ENCODE assay signal across 26 cellular contexts in genomic region chr17:35784895-35785294, GRCh38. TPM values are rescaled to one million over a fixed set of nuclear protein-coding genes. Genes with fewer than 3 reads are reported as not detected.
DNase-seq lines count a peak whose midpoint lies in the region; ATAC-seq and TF ChIP-seq lines count a peak whose summit lies in the region.
"Had no signal": no experiment of that assay in that cellular context is flagged by ENCODE, and none has a peak within 500 bp of the region (broad histone marks: within the 10 kb centered on the region; RNA-seq: fewer than 3 reads in every experiment).

No MANE protein-coding gene starts in this region.

- H3K27me3 ChIP-seq in foreskin keratinocyte, result no peaks in the 10 kb centered on the region
- H3K27me3 ChIP-seq in sigmoid colon, result no peaks in the 10 kb centered on the region
- H3K27me3 ChIP-seq: ascending aorta had no signal

- peak; percentile 82 for ATAC-seq in foreskin keratinocyte
- ATAC-seq: activated CD4-positive, CD25-positive, alpha-beta regulatory T cell treated with anti-CD3 and anti-CD28 coated beads, Interleukin-2, amount 50 U/mL, for 24 hours; left ventricle myocardium superior; SK-N-SH treated with all-trans-retinoic acid at 6 μM for 48 hours had no signal

- H3K27ac Mint-ChIP-seq in activated T-cell treated with anti-CD3 and anti-CD28 coated beads, Interleukin-2, amount 50 U/mL, for 24 hours, result no peak overlapping the region
- H3K27ac Mint-ChIP-seq: IgD-negative memory B cell had no signal

- no peak overlapping the region for H3K4me3 Mint-ChIP-seq in activated T-cell treated with anti-CD3 and anti-CD28 coated beads, Interleukin-2, amount 50 U/mL, for 24 hours
- H3K4me3 Mint-ChIP-seq: IgD-negative memory B cell had no signal

- TF ChIP-seq POLR2A in sigmoid colon (IDR thresholded peaks at IDR 0.05), result no peak

- intact Hi-C loops in sigmoid colon (cut with DNase I), result no loop called here

- no peaks in the 10 kb centered on the region for H3K9me3 ChIP-seq in sigmoid colon
- H3K9me3 ChIP-seq: ascending aorta, Caco-2 had no signal

- no peaks in the 10 kb centered on the region for H3K27me3 Mint-ChIP-seq in activated T-cell treated with anti-CD3 and anti-CD28 coated beads, Interleukin-2, amount 50 U/mL, for 24 hours

- peaks cover 43% of the 10 kb centered on the region for H3K4me1 ChIP-seq in foreskin keratinocyte
- H3K4me1 ChIP-seq in sigmoid colon, result peaks cover 0 to 75% (median 65%) of the 10 kb centered on the region in 4 donors
- H3K4me1 ChIP-seq: Caco-2 had no signal

- TF ChIP-seq CTCF in foreskin keratinocyte (conservative IDR thresholded peaks at IDR 0.05), result no peak
- no peak for TF ChIP-seq CTCF in sigmoid colon (IDR thresholded peaks at IDR 0.05)

- H3K27ac ChIP-seq in foreskin keratinocyte (peak overlapping the region; percentile 86), sigmoid colon (peak overlapping the region; percentile 7 to 85 (median 82))
- H3K27ac ChIP-seq: 22Rv1 had no signal

- TF ChIP-seq EP300 in sigmoid colon (IDR thresholded peaks at IDR 0.05), result no peak

- no peaks in the 10 kb centered on the region for H3K9me3 Mint-ChIP-seq in activated T-cell treated with anti-CD3 and anti-CD28 coated beads, Interleukin-2, amount 50 U/mL, for 24 hours
- H3K9me3 Mint-ChIP-seq: IgD-negative memory B cell had no signal

- no peaks in the 10 kb centered on the region for H3K36me3 Mint-ChIP-seq in activated T-cell treated with anti-CD3 and anti-CD28 coated beads, Interleukin-2, amount 50 U/mL, for 24 hours (ENCODE audit: low read depth)
- H3K36me3 Mint-ChIP-seq: IgD-negative memory B cell had no signal

- H3K4me1 Mint-ChIP-seq in activated T-cell treated with anti-CD3 and anti-CD28 coated beads, Interleukin-2, amount 50 U/mL, for 24 hours (ENCODE audit: low read depth), result peaks cover 15% of the 10 kb centered on the region
- H3K4me1 Mint-ChIP-seq: IgD-negative memory B cell had no signal

- H3K36me3 ChIP-seq in sigmoid colon, result no peaks in the 10 kb centered on the region
- H3K36me3 ChIP-seq: ascending aorta had no signal

- peak; percentile 8 for DNase-seq in activated T-cell treated with anti-CD3 and anti-CD28 coated beads, Interleukin-2, amount 50 U/mL, for 24 hours
- no peak for DNase-seq in activated T-cell treated with anti-CD3 and anti-CD28 coated beads, Interleukin-2, amount 50 U/mL, for 1 hour
- DNase-seq in foreskin keratinocyte, result peak; percentile 97 to 99
- DNase-seq in sigmoid colon, result peak; percentile 36
- no peak for DNase-seq in SHP77 treated with DMSO at 0.1 percent for 48 hours (lab: John Stamatoyannopoulos, UW)
- no peak for DNase-seq in NK-92 (lab: John Stamatoyannopoulos, UW; ENCODE audit: unreplicated experiment)
- DNase-seq in NOMO-1 treated with dmso at 0.1 percent for 144 hours (lab: John Stamatoyannopoulos, UW; ENCODE audit: unreplicated experiment), result no peak
- no peak for DNase-seq in activated CD4-positive, alpha-beta T cell treated with anti-CD3 and anti-CD28 coated beads for 4 hours
- DNase-seq: activated naive CD4-positive, alpha-beta T cell treated with anti-CD3 and anti-CD28 coated beads, Interleukin-2, amount 50 U/mL, for 16 hours; Caco-2; DND-41; effector CD8-positive, alpha-beta T cell; GOT3; head of caudate nucleus; left ventricle myocardium superior; NCI-H1694; NCI-H2227 treated with DMSO at 0.1 percent for 48 hours; retina; stimulated activated CD8-positive, alpha-beta memory T cell treated with anti-CD3 and anti-CD28 coated beads, Interleukin-4, amount 100 ng/mL, for 48 hours; substantia nigra; T-helper 9 cell had no signal

- no peak overlapping the region for H3K4me3 ChIP-seq in sigmoid colon
- H3K4me3 ChIP-seq: ascending aorta had no signal

- WGBS in sigmoid colon, 2 donors, result 91 to 93% methylated on average over 2 of the region's 2 CpGs

RNA-seq across cellular contexts. Expression of gene MMP28, which starts 10.5 kb away (rescaled TPM):
- total RNA-seq in foreskin keratinocyte, result 4.1 and 4.5 TPM in 2 replicates
- 4.5 and 5.5 TPM in 2 replicates for polyA plus RNA-seq in foreskin keratinocyte
- 10 to 100 TPM; 15.8 to 60.8 (median 40.5) TPM for total RNA-seq in sigmoid colon
- polyA plus RNA-seq in sigmoid colon, result 10 to 100 TPM; 24.0 to 52.9 (median 30.3) TPM
- total RNA-seq: Caco-2 had no signal

RNA-seq across cellular contexts. Expression of gene C17orf50, which starts 24.2 kb away (rescaled TPM):
- total RNA-seq in foreskin keratinocyte, result not detected in 2 replicates
- polyA plus RNA-seq in foreskin keratinocyte, result not detected in 2 replicates
- total RNA-seq in sigmoid colon, result not detected
- polyA plus RNA-seq in sigmoid colon, result under 1 TPM in 1 of 3 donors, not detected in 2; 0.07 TPM
- total RNA-seq: ascending aorta, Caco-2, left ventricle myocardium superior had no signal
- polyA plus RNA-seq: IgD-negative memory B cell had no signal

RNA-seq across cellular contexts. Expression of gene TAF15, which starts 24.4 kb away (rescaled TPM):
- 99.6 and 106 TPM in 2 replicates for total RNA-seq in foreskin keratinocyte
- polyA plus RNA-seq in foreskin keratinocyte, result 121 and 144 TPM in 2 replicates
- total RNA-seq in sigmoid colon, result 10 to 100 TPM; 58.1 to 85.9 (median 71.3) TPM
- 100 to 1,000 TPM in 1 of 3 donors, 10 to 100 TPM in 2; 55.9 to 147 (median 58.7) TPM for polyA plus RNA-seq in sigmoid colon

RNA-seq across cellular contexts. Expression of gene GAS2L2, which starts 31.9 kb away (rescaled TPM):
- total RNA-seq in foreskin keratinocyte (not detected in 2 replicates), sigmoid colon (not detected)
- polyA plus RNA-seq in foreskin keratinocyte (not detected in 2 replicates), sigmoid colon (under 1 TPM in 1 of 3 donors, not detected in 2; 0.06 TPM)
- total RNA-seq: ascending aorta, Caco-2 had no signal
- polyA plus RNA-seq: IgD-negative memory B cell had no signal

RNA-seq across cellular contexts. Expression of gene RASL10B, which starts 53.5 kb away (rescaled TPM):
- total RNA-seq in foreskin keratinocyte, result 0.17 and 0.21 TPM in 2 replicates
- 0.11 and 0.29 TPM in 2 replicates for polyA plus RNA-seq in foreskin keratinocyte
- 1 to 10 TPM; 3.6 to 5.5 (median 3.8) TPM for total RNA-seq in sigmoid colon
- polyA plus RNA-seq in sigmoid colon, result 1 to 10 TPM in 1 of 3 donors, under 1 TPM in 1, not detected in 1; 0.60 to 1.8 TPM
- polyA plus RNA-seq: IgD-negative memory B cell had no signal

Comparison
In these comparisons a context has a peak if more than half of its experiments do, and no peak if none do; other contexts are left out.
1. DNase-seq: peak in activated T-cell treated with anti-CD3 and anti-CD28 coated beads, Interleukin-2, amount 50 U/mL, for 24 hours (single experiment), foreskin keratinocyte (2 of 2) and sigmoid colon (single experiment); none in activated T-cell treated with anti-CD3 and anti-CD28 coated beads, Interleukin-2, amount 50 U/mL, for 1 hour (single experiment), SHP77 treated with DMSO at 0.1 percent for 48 hours (single experiment), NK-92 (single experiment), NOMO-1 treated with dmso at 0.1 percent for 144 hours (single experiment) and activated CD4-positive, alpha-beta T cell treated with anti-CD3 and anti-CD28 coated beads for 4 hours (0 of 2).